27 cellular contexts compared by ENCODE assay signal in the genomic region with DNA sequence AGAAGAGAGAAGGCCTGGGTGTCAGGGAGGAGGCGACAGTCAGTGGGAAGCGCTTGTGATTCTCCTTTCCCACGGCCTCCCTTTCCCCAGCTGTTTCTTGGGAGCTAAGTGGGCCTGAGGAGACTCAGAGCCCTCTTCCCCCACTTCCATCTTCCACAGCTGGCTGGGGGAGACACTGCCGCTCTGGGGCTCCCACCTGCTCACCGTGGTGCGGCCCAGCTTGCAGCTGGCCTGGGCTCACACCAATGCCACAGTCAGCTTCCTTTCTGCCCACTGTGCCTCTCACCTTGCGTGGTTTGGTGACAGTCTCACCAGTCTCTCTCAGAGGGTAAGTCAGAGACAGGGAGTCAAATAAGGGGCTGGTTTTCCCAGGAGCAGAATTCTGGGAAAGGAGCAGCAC.
"Had no signal": no experiment of that assay in that cellular context is flagged by ENCODE, and none has a peak within 500 bp of the region (broad histone marks: within the 10 kb centered on the region; RNA-seq: fewer than 3 reads in every experiment).

No MANE protein-coding gene starts in this region.

- H3K27ac Mint-ChIP-seq: activated CD4-positive, alpha-beta memory T cell treated with anti-CD3 and anti-CD28 coated beads for 36 hours; activated CD4-positive, alpha-beta T cell treated with anti-CD3 and anti-CD28 coated beads for 36 hours; activated CD4-positive, alpha-beta T cell treated with anti-CD3 and anti-CD28 coated beads, Interleukin-2, amount 10 ng/mL, durations not matched to agents 24 days and 14 days; activated CD8-positive, alpha-beta memory T cell treated with anti-CD3 and anti-CD28 coated beads, Interleukin-2, amount 10 ng/mL, durations not matched to agents 7 days and 5 days; activated CD8-positive, alpha-beta T cell treated with anti-CD3 and anti-CD28 coated beads, Interleukin-2, amount 10 ng/mL, durations not matched to agents 7 days and 5 days; activated naive CD8-positive, alpha-beta T cell; activated T-helper 17 cell treated with anti-CD3 and anti-CD28 coated beads, Interleukin-2, amount 50 U/mL, for 72 hours had no signal

- H3K36me3 Mint-ChIP-seq: activated naive CD8-positive, alpha-beta T cell had no signal

- DNase-seq: activated CD4-positive, alpha-beta memory T cell treated with anti-CD3 and anti-CD28 coated beads for 36 hours; activated CD4-positive, alpha-beta T cell treated with anti-CD3 and anti-CD28 coated beads for 36 hours; activated CD4-positive, alpha-beta T cell treated with anti-CD3 and anti-CD28 coated beads, Interleukin-2, amount 10 ng/mL, durations not matched to agents 24 days and 14 days; activated CD4-positive, CD25-positive, alpha-beta regulatory T cell; activated CD4-positive, CD25-positive, alpha-beta regulatory T cell treated with anti-CD3 and anti-CD28 coated beads, Interleukin-2, amount 50 U/mL, for 72 hours; activated CD8-positive, alpha-beta memory T cell treated with anti-CD3 and anti-CD28 coated beads, Interleukin-2, amount 10 ng/mL, durations not matched to agents 7 days and 5 days; activated CD8-positive, alpha-beta memory T cell treated with anti-CD3 and anti-CD28 coated beads, Interleukin-2, amount 50 U/mL, for 4 hours; activated CD8-positive, alpha-beta T cell treated with anti-CD3 and anti-CD28 coated beads, Interleukin-2, amount 10 ng/mL, durations not matched to agents 7 days and 5 days; activated effector memory CD4-positive, alpha-beta T cell treated with Interleukin-2 at 50 U/mL for 16 hours; activated gamma-delta T cell treated with Interleukin-2 at 50 U/mL for 16 hours; activated naive CD4-positive, alpha-beta T cell treated with anti-CD3 and anti-CD28 coated beads, Interleukin-2, amount 50 U/mL, for 16 hours; activated naive CD4-positive, alpha-beta T cell treated with Interleukin-2 at 50 U/mL for 16 hours; activated T-cell treated with anti-CD3 and anti-CD28 coated beads, Interleukin-2, amount 50 U/mL, for 24 hours; amniotic stem cell; anterior cingulate cortex; brain microvascular endothelial cell; cortex of kidney; dermis blood vessel endothelial cell; effector CD8-positive, alpha-beta T cell; esophagus squamous epithelium; foreskin melanocyte; T-helper 2 cell had no signal

- H3K4me3 ChIP-seq: esophagus squamous epithelium, gastroesophageal sphincter had no signal

- H3K27me3 ChIP-seq: brain microvascular endothelial cell, esophagus squamous epithelium, gastroesophageal sphincter had no signal

- H3K4me3 Mint-ChIP-seq: activated CD4-positive, alpha-beta memory T cell treated with anti-CD3 and anti-CD28 coated beads for 36 hours; activated CD4-positive, alpha-beta T cell treated with anti-CD3 and anti-CD28 coated beads for 36 hours; activated CD4-positive, alpha-beta T cell treated with anti-CD3 and anti-CD28 coated beads, Interleukin-2, amount 10 ng/mL, durations not matched to agents 24 days and 14 days; activated CD8-positive, alpha-beta memory T cell treated with anti-CD3 and anti-CD28 coated beads, Interleukin-2, amount 10 ng/mL, durations not matched to agents 7 days and 5 days; activated CD8-positive, alpha-beta T cell treated with anti-CD3 and anti-CD28 coated beads, Interleukin-2, amount 10 ng/mL, durations not matched to agents 7 days and 5 days; activated naive CD8-positive, alpha-beta T cell; activated T-cell treated with anti-CD3 and anti-CD28 coated beads, Interleukin-2, amount 50 U/mL, for 24 hours; activated T-helper 17 cell treated with anti-CD3 and anti-CD28 coated beads, Interleukin-2, amount 50 U/mL, for 72 hours; central memory CD8-positive, alpha-beta T cell had no signal

- H3K27ac ChIP-seq: brain microvascular endothelial cell, epithelial cell of prostate, esophagus squamous epithelium, gastroesophageal sphincter had no signal

- H3K9me3 Mint-ChIP-seq: activated CD4-positive, alpha-beta memory T cell treated with anti-CD3 and anti-CD28 coated beads for 36 hours; activated CD4-positive, alpha-beta T cell treated with anti-CD3 and anti-CD28 coated beads, Interleukin-2, amount 10 ng/mL, durations not matched to agents 24 days and 14 days; activated T-cell treated with anti-CD3 and anti-CD28 coated beads, Interleukin-2, amount 50 U/mL, for 24 hours; activated T-helper 17 cell treated with anti-CD3 and anti-CD28 coated beads, Interleukin-2, amount 50 U/mL, for 72 hours; central memory CD8-positive, alpha-beta T cell had no signal

- H3K27me3 Mint-ChIP-seq: activated CD4-positive, alpha-beta memory T cell treated with anti-CD3 and anti-CD28 coated beads for 36 hours; activated CD4-positive, alpha-beta T cell treated with anti-CD3 and anti-CD28 coated beads for 36 hours; activated CD4-positive, alpha-beta T cell treated with anti-CD3 and anti-CD28 coated beads, Interleukin-2, amount 10 ng/mL, durations not matched to agents 24 days and 14 days; activated CD8-positive, alpha-beta memory T cell treated with anti-CD3 and anti-CD28 coated beads, Interleukin-2, amount 10 ng/mL, durations not matched to agents 7 days and 5 days; activated naive CD8-positive, alpha-beta T cell; activated T-cell treated with anti-CD3 and anti-CD28 coated beads, Interleukin-2, amount 50 U/mL, for 24 hours; activated T-helper 17 cell treated with anti-CD3 and anti-CD28 coated beads, Interleukin-2, amount 50 U/mL, for 72 hours; central memory CD8-positive, alpha-beta T cell had no signal

- ATAC-seq: activated CD4-positive, alpha-beta T cell treated with anti-CD3 and anti-CD28 coated beads for 36 hours; activated CD8-positive, alpha-beta memory T cell treated with anti-CD3 and anti-CD28 coated beads, Interleukin-2, amount 10 ng/mL, durations not matched to agents 7 days and 5 days; activated CD8-positive, alpha-beta T cell treated with anti-CD3 and anti-CD28 coated beads, Interleukin-2, amount 10 ng/mL, durations not matched to agents 7 days and 5 days; activated T-helper 17 cell treated with anti-CD3 and anti-CD28 coated beads, Interleukin-2, amount 50 U/mL, for 72 hours; gastroesophageal sphincter had no signal
